In genomic region chr22:19874307-19875060, GRCh38 we compare ENCODE assay signal across 9 cellular contexts. TPM values are rescaled to one million over a fixed set of nuclear protein-coding genes. Genes with fewer than 3 reads are reported as not detected.
A peak's percentile ranks its signal among the peaks of the same experiment; 100 is the strongest.
DNase-seq lines count a peak whose midpoint lies in the region; ATAC-seq and TF ChIP-seq lines count a peak whose summit lies in the region.
"Had no signal": no experiment of that assay in that cellular context is flagged by ENCODE, and none has a peak within 500 bp of the region (broad histone marks: within the 10 kb centered on the region; RNA-seq: fewer than 3 reads in every experiment).

No MANE protein-coding gene starts in this region.

- H3K27ac ChIP-seq in SJCRH30 (peak overlapping the region; percentile 31; the same call in 1 of the 2 replicates), gastroesophageal sphincter (no peak overlapping the region)

- H3K4me1 Mint-ChIP-seq in osteocyte (ENCODE audit: unreplicated experiment), result peaks cover 44% of the 10 kb centered on the region

- H3K9me3 ChIP-seq in SJCRH30 (replicated peaks) (no peaks in the 10 kb centered on the region), gastroesophageal sphincter (no peaks in the 10 kb centered on the region)

- peak overlapping the region; percentile 41 for H3K27ac Mint-ChIP-seq in osteocyte (ENCODE audit: unreplicated experiment)

- H3K4me3 ChIP-seq in H7 (ENCODE audit: insufficient read depth, low read depth, low read length), result no peak overlapping the region
- no peak overlapping the region for H3K4me3 ChIP-seq in SJCRH30
- no peak overlapping the region for H3K4me3 ChIP-seq in gastroesophageal sphincter

- H3K4me3 Mint-ChIP-seq in osteocyte (ENCODE audit: unreplicated experiment), result no peak overlapping the region

- H3K36me3 ChIP-seq in H7 (replicated peaks; ENCODE audit: control insufficient read depth, insufficient read depth, low read length) (no peaks in the 10 kb centered on the region), SJCRH30 (no peaks in the 10 kb centered on the region), gastroesophageal sphincter (peaks cover 0 to 43% of the 10 kb centered on the region in 2 donors)

- no peak for ATAC-seq in gastroesophageal sphincter

- no peaks in the 10 kb centered on the region for H3K36me3 Mint-ChIP-seq in osteocyte (ENCODE audit: unreplicated experiment)

- DNase-seq in H7 (peak; percentile 57), SJCRH30 (peak; percentile 86 to 89), ecto neural progenitor cell (ENCODE audit: low spot score) (peak; percentile 82), osteocyte (ENCODE audit: extremely low spot score, unreplicated experiment) (no peak), NCI-H2081 (lab: John Stamatoyannopoulos, UW) (no peak), H4 (ENCODE audit: low spot score) (no peak), NOMO-1 (lab: John Stamatoyannopoulos, UW; ENCODE audit: unreplicated experiment in 2 of 2) (no peak)
- DNase-seq: NCI-H1092 had no signal

- H3K27me3 Mint-ChIP-seq in osteocyte (ENCODE audit: unreplicated experiment), result no peaks in the 10 kb centered on the region

- no peak for TF ChIP-seq POLR2A in gastroesophageal sphincter (IDR thresholded peaks at IDR 0.05)

- whole genome bisulfite sequencing in gastroesophageal sphincter (ENCODE audit: low coverage in 1 of 2), 2 donors, result no CpG with 5 or more reads among the region's 27 CpGs

- H3K27me3 ChIP-seq in H7 (ENCODE audit: control insufficient read depth, insufficient read depth, low read length) (no peaks in the 10 kb centered on the region), SJCRH30 (no peaks in the 10 kb centered on the region), gastroesophageal sphincter (no peaks in the 10 kb centered on the region)

- H3K4me1 ChIP-seq in SJCRH30, result peaks cover 60% of the 10 kb centered on the region
- H3K4me1 ChIP-seq in gastroesophageal sphincter, result no peaks in the 10 kb centered on the region

- H3K9me3 Mint-ChIP-seq in osteocyte (ENCODE audit: unreplicated experiment), result no peaks in the 10 kb centered on the region

- TF ChIP-seq CTCF in osteocyte (IDR thresholded peaks at IDR 0.05), result no peak
- no peak for TF ChIP-seq CTCF in gastroesophageal sphincter (IDR thresholded peaks at IDR 0.05)

- no peak for TF ChIP-seq EP300 in gastroesophageal sphincter (IDR thresholded peaks at IDR 0.05)

RNA-seq across cellular contexts. Expression of gene GNB1L, which starts 19.8 kb away (rescaled TPM):
- total RNA-seq in H7 (2014; rRNA removed; shearing (Covaris generic)), result 31.4 and 38.2 TPM in 2 replicates
- total RNA-seq in SJCRH30 (2014; rRNA removed; shearing (Covaris generic)), result 12.3 and 12.6 TPM in 2 replicates
- total RNA-seq in osteocyte (6.0 and 6.1 TPM in 2 replicates), gastroesophageal sphincter (1 to 10 TPM; 4.8 to 8.7 (median 7.4) TPM)
- 5.7 and 12.4 TPM in 2 replicates for total RNA-seq in H4 (2014; rRNA removed; shearing (Covaris generic))

RNA-seq across cellular contexts. Expression of gene RTL10, which starts 19.8 kb away (rescaled TPM):
- 12.3 and 12.7 TPM in 2 replicates for total RNA-seq in H7 (2014; rRNA removed; shearing (Covaris generic))
- 16.2 and 19.1 TPM in 2 replicates for total RNA-seq in SJCRH30 (2014; rRNA removed; shearing (Covaris generic))
- total RNA-seq in osteocyte, result 28.5 and 30.4 TPM in 2 replicates
- total RNA-seq in gastroesophageal sphincter, result 10 to 100 TPM in 2 of 4 donors, 1 to 10 TPM in 2; 6.6 to 15.9 (median 10.4) TPM
- 2.3 and 2.6 TPM in 2 replicates for total RNA-seq in H4 (2014; rRNA removed; shearing (Covaris generic))

Comparison
In these comparisons a context has a peak if more than half of its experiments do, and no peak if none do; other contexts are left out.
1. DNase-seq: peak in H7 (single experiment), SJCRH30 (2 of 2) and ecto neural progenitor cell (single experiment); none in osteocyte (single experiment), NCI-H2081 (0 of 2), H4 (single experiment) and NOMO-1 (0 of 2).